ENCODE assay signal across 23 cellular contexts in genomic region chr2:86281066-86281700, GRCh38. TPM values are rescaled to one million over a fixed set of nuclear protein-coding genes. Genes with fewer than 3 reads are reported as not detected.
DNase-seq lines count a peak whose midpoint lies in the region; ATAC-seq and TF ChIP-seq lines count a peak whose summit lies in the region.
"Had no signal": no experiment of that assay in that cellular context is flagged by ENCODE, and none has a peak within 500 bp of the region (broad histone marks: within the 10 kb centered on the region; RNA-seq: fewer than 3 reads in every experiment).

No MANE protein-coding gene starts in this region.

- CTCF ChIA-PET in activated CD8-positive, alpha-beta memory T cell treated with anti-CD3 and anti-CD28 coated beads, Interleukin-2, amount 10 ng/mL, durations not matched to agents 7 days and 5 days (lab: Charles Lee), result no interaction called here

- no peaks in the 10 kb centered on the region for H3K9me3 ChIP-seq in stomach smooth muscle (ENCODE audit: control insufficient read depth in 2 of 2, low read length in 2 of 2)
- no peaks in the 10 kb centered on the region for H3K9me3 ChIP-seq in Karpas-422 (ENCODE audit: low read length)

- no peak for ATAC-seq in activated CD8-positive, alpha-beta memory T cell treated with anti-CD3 and anti-CD28 coated beads, Interleukin-2, amount 10 ng/mL, durations not matched to agents 7 days and 5 days
- ATAC-seq: CD8-positive, alpha-beta T cell; Panc1 had no signal

- H3K4me3 Mint-ChIP-seq in activated CD8-positive, alpha-beta memory T cell treated with anti-CD3 and anti-CD28 coated beads, Interleukin-2, amount 10 ng/mL, durations not matched to agents 7 days and 5 days, result no peak overlapping the region
- H3K4me3 Mint-ChIP-seq in osteocyte (ENCODE audit: unreplicated experiment), result no peak overlapping the region
- H3K4me3 Mint-ChIP-seq: CD8-positive, alpha-beta T cell; IgD-negative memory B cell had no signal

- H3K27ac Mint-ChIP-seq in activated CD8-positive, alpha-beta memory T cell treated with anti-CD3 and anti-CD28 coated beads, Interleukin-2, amount 10 ng/mL, durations not matched to agents 7 days and 5 days, result no peak overlapping the region
- H3K27ac Mint-ChIP-seq in osteocyte (ENCODE audit: unreplicated experiment), result no peak overlapping the region
- H3K27ac Mint-ChIP-seq: CD8-positive, alpha-beta T cell; IgD-negative memory B cell had no signal

- H3K27me3 ChIP-seq in stomach smooth muscle (ENCODE audit: control insufficient read depth in 1 of 2, insufficient read depth in 2 of 2, low read length in 2 of 2) (no peaks in the 10 kb centered on the region), Karpas-422 (ENCODE audit: low read length) (no peaks in the 10 kb centered on the region)

- H4K20me1 ChIP-seq in Karpas-422 (ENCODE audit: insufficient read depth, low read depth, low read length), result no peaks in the 10 kb centered on the region

- no peaks in the 10 kb centered on the region for H3K79me2 ChIP-seq in Karpas-422 (ENCODE audit: low read length)

- H3K4me3 ChIP-seq in stomach smooth muscle (ENCODE audit: low read length in 2 of 2) (peak overlapping the region in 1 of 2 donors; percentile 29), Karpas-422 (ENCODE audit: low read length) (no peak overlapping the region)

- no peaks in the 10 kb centered on the region for H3K4me1 Mint-ChIP-seq in activated CD8-positive, alpha-beta memory T cell treated with anti-CD3 and anti-CD28 coated beads, Interleukin-2, amount 10 ng/mL, durations not matched to agents 7 days and 5 days
- H3K4me1 Mint-ChIP-seq in osteocyte (ENCODE audit: unreplicated experiment), result no peaks in the 10 kb centered on the region
- H3K4me1 Mint-ChIP-seq: IgD-negative memory B cell had no signal

- peaks cover 63% of the 10 kb centered on the region for H3K4me1 ChIP-seq in stomach smooth muscle (ENCODE audit: control insufficient read depth, insufficient read depth, low read length)
- no peaks in the 10 kb centered on the region for H3K4me1 ChIP-seq in Karpas-422 (ENCODE audit: low read length)

- peak; percentile 6 for DNase-seq in activated CD8-positive, alpha-beta memory T cell treated with anti-CD3 and anti-CD28 coated beads, Interleukin-2, amount 50 U/mL, for 48 hours
- DNase-seq in activated CD8-positive, alpha-beta memory T cell treated with anti-CD3 and anti-CD28 coated beads, Interleukin-2, amount 10 ng/mL, durations not matched to agents 7 days and 5 days, result no peak
- DNase-seq in osteocyte (ENCODE audit: extremely low spot score, unreplicated experiment), result peak; percentile 51
- DNase-seq in DMS 273 (lab: John Stamatoyannopoulos, UW; ENCODE audit: unreplicated experiment), result no peak
- no peak for DNase-seq in Karpas-422
- no peak for DNase-seq in GM19240 (ENCODE audit: insufficient read length, low spot score)
- DNase-seq: 8988T; AML-193; C1 segment of cervical spinal cord; CD8-positive, alpha-beta T cell; DMS153; H7; MV-4-11; NCI-H1105 treated with DMSO at 0.1 percent for 48 hours; NCI-H2081; NCI-H2171; NCI-H345; NCI-H524 treated with DMSO at 0.1 percent for 48 hours; NCI-H82; SIG-M5 had no signal

- no peak overlapping the region for H2AFZ ChIP-seq in Karpas-422 (ENCODE audit: low read length)

- H3K36me3 ChIP-seq in stomach smooth muscle (ENCODE audit: control insufficient read depth in 2 of 2, insufficient read depth in 2 of 2, low read length in 2 of 2) (peaks cover 0 to 3% of the 10 kb centered on the region in 2 donors), Karpas-422 (ENCODE audit: insufficient read depth, low read length) (no peaks in the 10 kb centered on the region)

- no peaks in the 10 kb centered on the region for H3K9me3 Mint-ChIP-seq in activated CD8-positive, alpha-beta memory T cell treated with anti-CD3 and anti-CD28 coated beads, Interleukin-2, amount 10 ng/mL, durations not matched to agents 7 days and 5 days (ENCODE audit: low read depth)
- H3K9me3 Mint-ChIP-seq in osteocyte (ENCODE audit: unreplicated experiment), result no peaks in the 10 kb centered on the region
- H3K9me3 Mint-ChIP-seq: CD8-positive, alpha-beta T cell; IgD-negative memory B cell had no signal

- TF ChIP-seq CTCF in osteocyte (IDR thresholded peaks at IDR 0.05), result no peak

- no peak overlapping the region for H3K4me2 ChIP-seq in Karpas-422 (ENCODE audit: low read depth, low read length, poor library complexity, severe bottlenecking)

- H3K9ac ChIP-seq in stomach smooth muscle (ENCODE audit: low read length in 2 of 2) (no peak overlapping the region), Karpas-422 (ENCODE audit: low read length) (no peak overlapping the region)

- H3K9me2 ChIP-seq in Karpas-422 (replicated peaks; ENCODE audit: insufficient read depth, low read length), result no peaks in the 10 kb centered on the region

- H3K27ac ChIP-seq in stomach smooth muscle (ENCODE audit: low read length), result peak overlapping the region; percentile 68
- H3K27ac ChIP-seq in Karpas-422 (ENCODE audit: low read length), result no peak overlapping the region

- H3K27me3 Mint-ChIP-seq in activated CD8-positive, alpha-beta memory T cell treated with anti-CD3 and anti-CD28 coated beads, Interleukin-2, amount 10 ng/mL, durations not matched to agents 7 days and 5 days, result peaks cover 30% of the 10 kb centered on the region
- peaks cover 21% of the 10 kb centered on the region for H3K27me3 Mint-ChIP-seq in osteocyte (ENCODE audit: unreplicated experiment)

- no peaks in the 10 kb centered on the region for H3K36me3 Mint-ChIP-seq in activated CD8-positive, alpha-beta memory T cell treated with anti-CD3 and anti-CD28 coated beads, Interleukin-2, amount 10 ng/mL, durations not matched to agents 7 days and 5 days
- no peaks in the 10 kb centered on the region for H3K36me3 Mint-ChIP-seq in osteocyte (ENCODE audit: unreplicated experiment)
- H3K36me3 Mint-ChIP-seq: CD8-positive, alpha-beta T cell had no signal

RNA-seq across cellular contexts. Expression of gene REEP1, which starts 56.2 kb away (rescaled TPM):
- under 1 TPM in 1 of 2 experiments, not detected in 1; 0.16 TPM for total RNA-seq in activated CD8-positive, alpha-beta memory T cell treated with anti-CD3 and anti-CD28 coated beads, Interleukin-2, amount 10 ng/mL, durations not matched to agents 7 days and 5 days
- 0.16 TPM in 1 of 2 replicates, not detected in the other for total RNA-seq in osteocyte
- total RNA-seq in Karpas-422 (2014; rRNA removed; shearing (Covaris generic); ENCODE audit: low replicate concordance), result 0.22 TPM in 1 of 2 replicates, not detected in the other
- total RNA-seq: CD8-positive, alpha-beta T cell had no signal

Comparison
In these comparisons a context has a peak if more than half of its experiments do, and no peak if none do; other contexts are left out.
1. DNase-seq: peak in activated CD8-positive, alpha-beta memory T cell treated with anti-CD3 and anti-CD28 coated beads, Interleukin-2, amount 50 U/mL, for 48 hours (single experiment) and osteocyte (single experiment); none in activated CD8-positive, alpha-beta memory T cell treated with anti-CD3 and anti-CD28 coated beads, Interleukin-2, amount 10 ng/mL, durations not matched to agents 7 days and 5 days (single experiment), DMS 273 (single experiment), Karpas-422 (single experiment) and GM19240 (single experiment).